In genomic region chr9:33677506-33677809, GRCh38 we compare ENCODE assay signal across 2 cellular contexts.
TF ChIP-seq lines count a peak whose summit lies in the region.

No MANE protein-coding gene starts in this region.

TF ChIP-seq in IMR-90, 13 proteins besides CTCF, POLR2A, EP300 and RAD21 (continued from another document):
- TF ChIP-seq, protein P1, sequence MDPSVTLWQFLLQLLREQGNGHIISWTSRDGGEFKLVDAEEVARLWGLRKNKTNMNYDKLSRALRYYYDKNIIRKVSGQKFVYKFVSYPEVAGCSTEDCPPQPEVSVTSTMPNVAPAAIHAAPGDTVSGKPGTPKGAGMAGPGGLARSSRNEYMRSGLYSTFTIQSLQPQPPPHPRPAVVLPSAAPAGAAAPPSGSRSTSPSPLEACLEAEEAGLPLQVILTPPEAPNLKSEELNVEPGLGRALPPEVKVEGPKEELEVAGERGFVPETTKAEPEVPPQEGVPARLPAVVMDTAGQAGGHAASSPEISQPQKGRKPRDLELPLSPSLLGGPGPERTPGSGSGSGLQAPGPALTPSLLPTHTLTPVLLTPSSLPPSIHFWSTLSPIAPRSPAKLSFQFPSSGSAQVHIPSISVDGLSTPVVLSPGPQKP (IDR thresholded peaks at IDR 0.05; ENCODE audit: borderline replicate concordance, low read depth, low read length), result no peak
- TF ChIP-seq SMC3 (IDR thresholded peaks at IDR 0.05; ENCODE audit: low read depth, low read length) (no peak), BHLHE40 (IDR thresholded peaks at IDR 0.05; ENCODE audit: low read depth, low read length) (no peak), NFE2L2 (IDR thresholded peaks at IDR 0.05; ENCODE audit: low read depth, low read length) (no peak), CEBPB (IDR thresholded peaks at IDR 0.05; ENCODE audit: low read depth, low read length) (no peak)
- TF ChIP-seq, protein P2, sequence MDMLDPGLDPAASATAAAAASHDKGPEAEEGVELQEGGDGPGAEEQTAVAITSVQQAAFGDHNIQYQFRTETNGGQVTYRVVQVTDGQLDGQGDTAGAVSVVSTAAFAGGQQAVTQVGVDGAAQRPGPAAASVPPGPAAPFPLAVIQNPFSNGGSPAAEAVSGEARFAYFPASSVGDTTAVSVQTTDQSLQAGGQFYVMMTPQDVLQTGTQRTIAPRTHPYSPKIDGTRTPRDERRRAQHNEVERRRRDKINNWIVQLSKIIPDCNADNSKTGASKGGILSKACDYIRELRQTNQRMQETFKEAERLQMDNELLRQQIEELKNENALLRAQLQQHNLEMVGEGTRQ (IDR thresholded peaks at IDR 0.05; ENCODE audit: low read depth, low read length), result no peak

TF ChIP-seq in neural cell, 6 proteins besides CTCF, POLR2A, EP300 and RAD21 (continued from another document):
- TF ChIP-seq, protein P3, sequence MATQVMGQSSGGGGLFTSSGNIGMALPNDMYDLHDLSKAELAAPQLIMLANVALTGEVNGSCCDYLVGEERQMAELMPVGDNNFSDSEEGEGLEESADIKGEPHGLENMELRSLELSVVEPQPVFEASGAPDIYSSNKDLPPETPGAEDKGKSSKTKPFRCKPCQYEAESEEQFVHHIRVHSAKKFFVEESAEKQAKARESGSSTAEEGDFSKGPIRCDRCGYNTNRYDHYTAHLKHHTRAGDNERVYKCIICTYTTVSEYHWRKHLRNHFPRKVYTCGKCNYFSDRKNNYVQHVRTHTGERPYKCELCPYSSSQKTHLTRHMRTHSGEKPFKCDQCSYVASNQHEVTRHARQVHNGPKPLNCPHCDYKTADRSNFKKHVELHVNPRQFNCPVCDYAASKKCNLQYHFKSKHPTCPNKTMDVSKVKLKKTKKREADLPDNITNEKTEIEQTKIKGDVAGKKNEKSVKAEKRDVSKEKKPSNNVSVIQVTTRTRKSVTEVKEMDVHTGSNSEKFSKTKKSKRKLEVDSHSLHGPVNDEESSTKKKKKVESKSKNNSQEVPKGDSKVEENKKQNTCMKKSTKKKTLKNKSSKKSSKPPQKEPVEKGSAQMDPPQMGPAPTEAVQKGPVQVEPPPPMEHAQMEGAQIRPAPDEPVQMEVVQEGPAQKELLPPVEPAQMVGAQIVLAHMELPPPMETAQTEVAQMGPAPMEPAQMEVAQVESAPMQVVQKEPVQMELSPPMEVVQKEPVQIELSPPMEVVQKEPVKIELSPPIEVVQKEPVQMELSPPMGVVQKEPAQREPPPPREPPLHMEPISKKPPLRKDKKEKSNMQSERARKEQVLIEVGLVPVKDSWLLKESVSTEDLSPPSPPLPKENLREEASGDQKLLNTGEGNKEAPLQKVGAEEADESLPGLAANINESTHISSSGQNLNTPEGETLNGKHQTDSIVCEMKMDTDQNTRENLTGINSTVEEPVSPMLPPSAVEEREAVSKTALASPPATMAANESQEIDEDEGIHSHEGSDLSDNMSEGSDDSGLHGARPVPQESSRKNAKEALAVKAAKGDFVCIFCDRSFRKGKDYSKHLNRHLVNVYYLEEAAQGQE (IDR thresholded peaks at IDR 0.05; ENCODE audit: borderline replicate concordance), result no peak
- TF ChIP-seq EZH2 (IDR thresholded peaks at IDR 0.05; ENCODE audit: borderline replicate concordance, insufficient read depth, low read length, poor library complexity, severe bottlenecking) (no peak), SMC3 (conservative IDR thresholded peaks at IDR 0.05; ENCODE audit: poor library complexity) (no peak), TAF1 (IDR thresholded peaks at IDR 0.05; ENCODE audit: low read depth) (no peak)
